16 cellular contexts compared by ENCODE assay signal in the genomic region with DNA sequence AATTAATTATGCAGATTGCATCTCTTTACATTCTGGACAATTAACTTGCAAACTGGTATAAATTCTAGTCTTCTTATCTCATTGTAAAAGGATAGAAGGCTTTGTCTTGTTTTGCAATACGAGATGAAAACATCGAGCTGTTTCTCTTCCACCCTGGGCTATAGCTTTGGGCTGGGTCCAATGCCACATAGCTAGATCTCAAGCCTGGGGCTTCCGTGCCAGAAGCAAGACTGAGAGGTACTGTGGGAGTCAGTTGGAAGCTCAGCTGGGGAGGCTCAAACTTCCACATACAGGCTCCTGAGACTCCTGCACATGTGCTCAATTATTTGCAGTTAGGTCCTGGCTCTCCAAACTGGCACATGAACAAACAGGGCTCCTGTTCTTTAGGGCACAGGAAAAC.
DNase-seq lines count a peak whose midpoint lies in the region; TF ChIP-seq lines count a peak whose summit lies in the region.
"Had no signal": no experiment of that assay in that cellular context is flagged by ENCODE, and none has a peak within 500 bp of the region (broad histone marks: within the 10 kb centered on the region; RNA-seq: fewer than 3 reads in every experiment).

No MANE protein-coding gene starts in this region.

- H4K20me1 ChIP-seq in neural progenitor cell (ENCODE audit: low read depth) (no peaks in the 10 kb centered on the region), smooth muscle cell (ENCODE audit: low read depth) (no peaks in the 10 kb centered on the region)

- no peaks in the 10 kb centered on the region for H3K9me3 ChIP-seq in neural progenitor cell (ENCODE audit: low read depth)
- no peaks in the 10 kb centered on the region for H3K9me3 ChIP-seq in smooth muscle cell (replicated peaks; ENCODE audit: low read depth)

- H3K4me2 ChIP-seq in neural progenitor cell, result no peak overlapping the region
- no peak overlapping the region for H3K4me2 ChIP-seq in smooth muscle cell

- peak overlapping the region; percentile 14 for H2AFZ ChIP-seq in neural progenitor cell (replicated peaks)
- no peak overlapping the region for H2AFZ ChIP-seq in smooth muscle cell (ENCODE audit: low read depth)

- H3K4me3 ChIP-seq in neural progenitor cell (no peak overlapping the region), smooth muscle cell (no peak overlapping the region)

- H3K79me2 ChIP-seq in neural progenitor cell (ENCODE audit: low read depth) (no peaks in the 10 kb centered on the region), smooth muscle cell (ENCODE audit: low read depth) (no peaks in the 10 kb centered on the region)

- TF ChIP-seq CTCF in neural progenitor cell (IDR thresholded peaks at IDR 0.05) (no peak), smooth muscle cell (IDR thresholded peaks at IDR 0.05; ENCODE audit: borderline replicate concordance, insufficient read depth, poor library complexity, severe bottlenecking) (no peak)

- no peak overlapping the region for H3K27ac Mint-ChIP-seq in neural progenitor cell
- H3K27ac Mint-ChIP-seq: CD4-positive, alpha-beta memory T cell had no signal

- H3F3A ChIP-seq in neural progenitor cell (ENCODE audit: low read depth) (peaks cover 5% of the 10 kb centered on the region), smooth muscle cell (ENCODE audit: low read depth) (no peaks in the 10 kb centered on the region)

- 80% methylated on average over 3 of the region's 3 CpGs for WGBS in smooth muscle cell (ENCODE audit: low lambda C conversion rate)

- H3K9me3 Mint-ChIP-seq in neural progenitor cell, result no peaks in the 10 kb centered on the region

- DNase-seq in RPMI7951 (ENCODE audit: low read depth), result peak; percentile 73
- DNase-seq in astrocyte of the hippocampus (ENCODE audit: low read depth, low spot score), result peak; percentile 31
- no peak for DNase-seq in neural progenitor cell (ENCODE audit: low spot score)
- no peak for DNase-seq in retina
- no peak for DNase-seq in smooth muscle cell (lab: John Stamatoyannopoulos, UW; ENCODE audit: unreplicated experiment)
- DNase-seq in NCI-H2081 treated with DMSO at 0.1 percent for 48 hours (lab: John Stamatoyannopoulos, UW), result no peak
- no peak for DNase-seq in NCI-H128 (lab: John Stamatoyannopoulos, UW; ENCODE audit: unreplicated experiment)
- DNase-seq: C1 segment of cervical spinal cord; Calu3; CD4-positive, alpha-beta memory T cell; COR-L47; DMS53; DMS79 treated with DMSO at 0.1 percent for 48 hours; GF-D8; H7; HCEC 1CT had no signal

- H3K36me3 ChIP-seq in neural progenitor cell (no peaks in the 10 kb centered on the region), smooth muscle cell (ENCODE audit: low read depth) (no peaks in the 10 kb centered on the region)

- no peak overlapping the region for H3K4me3 Mint-ChIP-seq in neural progenitor cell
- H3K4me3 Mint-ChIP-seq: CD4-positive, alpha-beta memory T cell had no signal

- no peaks in the 10 kb centered on the region for H3K27me3 ChIP-seq in neural progenitor cell
- no peaks in the 10 kb centered on the region for H3K27me3 ChIP-seq in smooth muscle cell (ENCODE audit: low read depth)

- H3K27ac ChIP-seq in neural progenitor cell, result no peak overlapping the region
- no peak overlapping the region for H3K27ac ChIP-seq in smooth muscle cell (ENCODE audit: low read depth)

- H3K27me3 Mint-ChIP-seq in neural progenitor cell (ENCODE audit: insufficient read depth, low read depth), result peaks cover 10% of the 10 kb centered on the region

- peaks cover 17% of the 10 kb centered on the region for H3K4me1 Mint-ChIP-seq in neural progenitor cell
- H3K4me1 Mint-ChIP-seq: CD4-positive, alpha-beta memory T cell had no signal

- no peaks in the 10 kb centered on the region for H3K36me3 Mint-ChIP-seq in neural progenitor cell
- H3K36me3 Mint-ChIP-seq: CD4-positive, alpha-beta memory T cell had no signal

- no peak overlapping the region for H3K9ac ChIP-seq in neural progenitor cell
- no peak overlapping the region for H3K9ac ChIP-seq in smooth muscle cell (ENCODE audit: low read depth)

- peaks cover 14% of the 10 kb centered on the region for H3K4me1 ChIP-seq in neural progenitor cell
- H3K4me1 ChIP-seq in smooth muscle cell (ENCODE audit: low read depth), result no peaks in the 10 kb centered on the region

Comparison
In these comparisons a context has a peak if more than half of its experiments do, and no peak if none do; other contexts are left out.
1. DNase-seq: peak in RPMI7951 (single experiment) and astrocyte of the hippocampus (single experiment); none in neural progenitor cell (single experiment), retina (single experiment), smooth muscle cell (single experiment), NCI-H2081 treated with DMSO at 0.1 percent for 48 hours (single experiment) and NCI-H128 (single experiment).